2 cellular contexts compared by ENCODE assay signal in the genomic region with DNA sequence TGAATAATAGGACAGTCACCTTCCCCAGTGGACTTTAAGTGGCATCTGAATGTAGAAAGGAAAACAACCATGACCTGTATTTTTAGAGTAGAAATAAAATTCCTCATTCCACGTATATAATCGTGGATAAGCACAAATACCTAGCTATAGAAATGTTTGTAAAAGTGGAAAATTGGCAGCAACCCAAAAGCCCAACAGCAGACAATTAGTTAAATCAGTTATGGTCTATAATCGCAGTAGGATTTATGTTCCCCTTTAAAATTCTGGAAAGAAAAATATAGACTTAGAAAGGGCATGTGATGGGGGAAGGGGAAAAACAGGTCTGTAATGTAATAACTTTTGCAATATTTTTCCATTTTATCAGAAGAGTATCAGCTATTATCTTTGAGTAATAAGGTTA.
TF ChIP-seq lines count a peak whose summit lies in the region.

No MANE protein-coding gene starts in this region.

TF ChIP-seq in A549, 52 proteins besides CTCF, POLR2A, EP300 and RAD21 (continued from another document):
- TF ChIP-seq, protein P1, sequence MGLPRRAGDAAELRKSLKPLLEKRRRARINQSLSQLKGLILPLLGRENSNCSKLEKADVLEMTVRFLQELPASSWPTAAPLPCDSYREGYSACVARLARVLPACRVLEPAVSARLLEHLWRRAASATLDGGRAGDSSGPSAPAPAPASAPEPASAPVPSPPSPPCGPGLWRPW (IDR thresholded peaks at IDR 0.05), result no peak
- TF ChIP-seq JUN (IDR thresholded peaks at IDR 0.05), result no peak

TF ChIP-seq in HEK293, 187 proteins besides CTCF, POLR2A, EP300 and RAD21 (continued from another document):
- TF ChIP-seq, protein P2, sequence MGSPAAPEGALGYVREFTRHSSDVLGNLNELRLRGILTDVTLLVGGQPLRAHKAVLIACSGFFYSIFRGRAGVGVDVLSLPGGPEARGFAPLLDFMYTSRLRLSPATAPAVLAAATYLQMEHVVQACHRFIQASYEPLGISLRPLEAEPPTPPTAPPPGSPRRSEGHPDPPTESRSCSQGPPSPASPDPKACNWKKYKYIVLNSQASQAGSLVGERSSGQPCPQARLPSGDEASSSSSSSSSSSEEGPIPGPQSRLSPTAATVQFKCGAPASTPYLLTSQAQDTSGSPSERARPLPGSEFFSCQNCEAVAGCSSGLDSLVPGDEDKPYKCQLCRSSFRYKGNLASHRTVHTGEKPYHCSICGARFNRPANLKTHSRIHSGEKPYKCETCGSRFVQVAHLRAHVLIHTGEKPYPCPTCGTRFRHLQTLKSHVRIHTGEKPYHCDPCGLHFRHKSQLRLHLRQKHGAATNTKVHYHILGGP (tag by site-specific recombination; IDR thresholded peaks at IDR 0.05), result peak; percentile 31; the same call in 1 of the 2 replicates
- TF ChIP-seq ZNF501 (tag by site-specific recombination; IDR thresholded peaks at IDR 0.05) (no peak), ZNF530 (tag by site-specific recombination; IDR thresholded peaks at IDR 0.05; ENCODE audit: low read depth) (no peak), ZNF449 (tag by site-specific recombination; IDR thresholded peaks at IDR 0.05) (peak; percentile 94), PRDM6 (tag by site-specific recombination; IDR thresholded peaks at IDR 0.05) (peak; percentile 90)
- TF ChIP-seq, protein P3, sequence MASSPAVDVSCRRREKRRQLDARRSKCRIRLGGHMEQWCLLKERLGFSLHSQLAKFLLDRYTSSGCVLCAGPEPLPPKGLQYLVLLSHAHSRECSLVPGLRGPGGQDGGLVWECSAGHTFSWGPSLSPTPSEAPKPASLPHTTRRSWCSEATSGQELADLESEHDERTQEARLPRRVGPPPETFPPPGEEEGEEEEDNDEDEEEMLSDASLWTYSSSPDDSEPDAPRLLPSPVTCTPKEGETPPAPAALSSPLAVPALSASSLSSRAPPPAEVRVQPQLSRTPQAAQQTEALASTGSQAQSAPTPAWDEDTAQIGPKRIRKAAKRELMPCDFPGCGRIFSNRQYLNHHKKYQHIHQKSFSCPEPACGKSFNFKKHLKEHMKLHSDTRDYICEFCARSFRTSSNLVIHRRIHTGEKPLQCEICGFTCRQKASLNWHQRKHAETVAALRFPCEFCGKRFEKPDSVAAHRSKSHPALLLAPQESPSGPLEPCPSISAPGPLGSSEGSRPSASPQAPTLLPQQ (tag by site-specific recombination; IDR thresholded peaks at IDR 0.05), result 0 out of 2 replicates have a peak, but pooled peaks have one; percentile 25
